Comparison of ENCODE assay signal across 23 cellular contexts in genomic region chr3:112197131-112197530, GRCh38.
"Had no signal": no experiment of that assay in that cellular context is flagged by ENCODE, and none has a peak within 500 bp of the region (broad histone marks: within the 10 kb centered on the region; RNA-seq: fewer than 3 reads in every experiment).

No MANE protein-coding gene starts in this region.

- H3K36me3 ChIP-seq: SJSA1 had no signal

- H3K9me3 ChIP-seq: SJSA1 had no signal

- FAIRE-seq: RCC 7860 had no signal

- H3K4me1 ChIP-seq: SJSA1 had no signal

- H3K27ac ChIP-seq: SJSA1, SK-N-MC had no signal

- H3K27me3 ChIP-seq: SJSA1 had no signal

- DNase-seq: IMR-90, Karpas-422, KG1, MM.1S, NCI-H1092 treated with DMSO at 0.1 percent for 48 hours, NCI-H1436, NCI-H187, NCI-H2029, NCI-H2081 treated with DMSO at 0.1 percent for 48 hours, NCI-H2171, NCI-H226, NCI-H446, NCI-H510A, NCI-H524 treated with DMSO at 0.1 percent for 48 hours, NCI-H69, NCI-H774, Right ventricle myocardium superior, RPMI8226, SIG-M5, SW 1271 had no signal

- H3K4me3 ChIP-seq: SJSA1, SK-N-MC had no signal
